ENCODE assay signal across 13 cellular contexts in genomic region chr11:86719781-86720463, GRCh38. TPM values are rescaled to one million over a fixed set of nuclear protein-coding genes. Genes with fewer than 3 reads are reported as not detected.
DNase-seq lines count a peak whose midpoint lies in the region; ATAC-seq and TF ChIP-seq lines count a peak whose summit lies in the region.
"Had no signal": no experiment of that assay in that cellular context is flagged by ENCODE, and none has a peak within 500 bp of the region (broad histone marks: within the 10 kb centered on the region; RNA-seq: fewer than 3 reads in every experiment).

No MANE protein-coding gene starts in this region.

- H3K27me3 ChIP-seq in breast epithelium: no peaks in the 10 kb centered on the region
- H3K27me3 ChIP-seq in vagina: no peaks in the 10 kb centered on the region
- H3K27me3 ChIP-seq: heart right ventricle had no signal

- peaks cover 19% of the 10 kb centered on the region for H3K9me3 Mint-ChIP-seq in MCF 10A (ENCODE audit: unreplicated experiment)

- no peaks in the 10 kb centered on the region for H3K27me3 Mint-ChIP-seq in MCF 10A (ENCODE audit: insufficient read depth, unreplicated experiment)

- intact Hi-C loops in MCF 10A (cut with micrococcal nuclease): no loop called here
- intact Hi-C loops in breast epithelium (cut with DNase I; ENCODE audit: low total_unique reads): no loop called here
- intact Hi-C loops in vagina (cut with DNase I): no loop called here

- H3K4me3 ChIP-seq in breast epithelium (no peak overlapping the region), vagina (no peak overlapping the region)
- H3K4me3 ChIP-seq: HAP-1, heart right ventricle, mucosa of descending colon had no signal

- ATAC-seq in HG02884 (IDR thresholded peaks at IDR 0.05; ENCODE audit: unreplicated experiment): no peak
- ATAC-seq: heart right ventricle, mucosa of descending colon had no signal

- CTCF ChIA-PET in MCF 10A (lab: Yijun Ruan, JAX): interaction anchor here (0.5 to 1.9 kb wide), 4 partner anchors 10 to 150 kb away, joined by 3 read pairs; no protein-coding TSS in a partner anchor

- peaks cover 35% of the 10 kb centered on the region for H3K4me1 Mint-ChIP-seq in MCF 10A (ENCODE audit: insufficient read depth, unreplicated experiment)

- no TSS peak for BruUV-seq in MCF 10A (replicated peaks; lab: Mats Ljungman, UMichigan)

- POLR2A ChIA-PET in MCF 10A (lab: Yijun Ruan, JAX): interaction anchor here (0.6 to 3.8 kb wide), 7 partner anchors 12 to 111 kb away, joined by 3 to 16 read pairs (median 4); no protein-coding TSS in a partner anchor

- TF ChIP-seq POLR2A in breast epithelium (IDR thresholded peaks at IDR 0.05) (no peak), vagina (IDR thresholded peaks at IDR 0.05) (no peak)

- peak; percentile 84 for DNase-seq in MCF 10A (ENCODE audit: unreplicated experiment)
- DNase-seq in breast epithelium (ENCODE audit: low spot score in 2 of 2): no peak
- DNase-seq in amniotic epithelial cell (ENCODE audit: low read depth): peak; percentile 95
- DNase-seq in glomerular endothelial cell (ENCODE audit: extremely low read depth, low read depth, low spot score): peak; percentile 68
- DNase-seq in vagina (ENCODE audit: extremely low spot score in 2 of 2): no peak
- no peak for DNase-seq in KG1 (lab: John Stamatoyannopoulos, UW)
- DNase-seq in GM19240 (ENCODE audit: insufficient read length, low spot score): no peak
- DNase-seq: GF-D8, heart right ventricle, mucosa of descending colon, NCI-H1417 had no signal

- H3K36me3 Mint-ChIP-seq in MCF 10A (ENCODE audit: insufficient read depth, unreplicated experiment): no peaks in the 10 kb centered on the region

- H3K4me3 Mint-ChIP-seq in MCF 10A (ENCODE audit: unreplicated experiment): peak overlapping the region; percentile 26

- no peaks in the 10 kb centered on the region for H3K4me1 ChIP-seq in breast epithelium
- peaks cover 15% of the 10 kb centered on the region for H3K4me1 ChIP-seq in vagina
- H3K4me1 ChIP-seq: HAP-1 had no signal

- no peak overlapping the region for H3K27ac ChIP-seq in breast epithelium
- peak overlapping the region; percentile 66 for H3K27ac ChIP-seq in vagina
- H3K27ac ChIP-seq: heart right ventricle had no signal

- TF ChIP-seq CTCF in MCF 10A (IDR thresholded peaks at IDR 0.05; ENCODE audit: unreplicated experiment) (no peak), breast epithelium (IDR thresholded peaks at IDR 0.05) (no peak), vagina (IDR thresholded peaks at IDR 0.05) (no peak)

- H3K9me3 ChIP-seq in breast epithelium (peaks cover 0 to 19% of the 10 kb centered on the region in 2 donors), vagina (peaks cover 5% of the 10 kb centered on the region)
- H3K9me3 ChIP-seq: HAP-1 had no signal

- H3K36me3 ChIP-seq in breast epithelium (no peaks in the 10 kb centered on the region), vagina (no peaks in the 10 kb centered on the region)
- H3K36me3 ChIP-seq: HAP-1, heart right ventricle had no signal

- peak overlapping the region; percentile 76 for H3K27ac Mint-ChIP-seq in MCF 10A (ENCODE audit: low read depth, unreplicated experiment)

RNA-seq across cellular contexts. Expression of gene ME3, which starts 47.5 kb away (rescaled TPM):
- 0.49 TPM in 1 of 2 replicates, not detected in the other for total RNA-seq in MCF 10A (2022)
- 10 to 100 TPM; 53.0 to 68.5 (median 56.3) TPM for total RNA-seq in breast epithelium
- 35.1 and 37.1 TPM in 2 replicates for total RNA-seq in glomerular endothelial cell
- total RNA-seq in vagina: 28.5 TPM

Comparison
In these comparisons a context has a peak if more than half of its experiments do, and no peak if none do; other contexts are left out.
1. DNase-seq: peak in MCF 10A (single experiment), amniotic epithelial cell (single experiment) and glomerular endothelial cell (single experiment); none in breast epithelium (0 of 2), vagina (0 of 2), KG1 (single experiment) and GM19240 (single experiment).
2. RNA of gene ME3, which starts 47.5 kb away (total RNA-seq): 53.0 to 68.5 TPM in breast epithelium, 35.1 to 37.1 TPM in glomerular endothelial cell and 28.5 TPM in vagina (single experiment); 0.49 TPM in MCF 10A; every median in the first group is over 10 times any median in the second.